Comparison of ENCODE assay signal across 12 cellular contexts in the genomic region with DNA sequence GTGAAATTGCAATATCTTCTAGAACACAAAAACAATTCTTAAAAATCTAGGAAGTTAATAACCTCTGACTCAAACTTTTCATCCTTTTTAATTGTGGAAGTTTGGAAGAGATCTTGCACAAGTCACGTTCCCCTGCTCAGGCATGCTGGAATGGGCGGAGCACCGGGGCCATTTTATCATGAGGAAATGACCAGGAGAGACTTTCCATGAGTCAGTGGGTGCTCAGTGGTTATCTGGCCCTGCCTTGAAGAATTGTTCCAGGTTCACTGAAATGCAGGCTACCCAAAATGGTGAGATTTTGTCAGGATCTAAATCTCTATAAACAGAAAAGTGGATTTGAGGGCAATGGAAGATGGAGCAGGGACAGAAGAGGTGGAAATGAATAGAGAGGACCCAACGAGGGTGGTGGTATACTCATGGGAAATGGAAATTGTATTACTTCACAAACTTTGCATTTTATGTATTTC.
DNase-seq lines count a peak whose midpoint lies in the region; ATAC-seq and TF ChIP-seq lines count a peak whose summit lies in the region.
"Had no signal": no experiment of that assay in that cellular context is flagged by ENCODE, and none has a peak within 500 bp of the region (broad histone marks: within the 10 kb centered on the region; RNA-seq: fewer than 3 reads in every experiment).

No MANE protein-coding gene starts in this region.

- H3K9me3 Mint-ChIP-seq in stimulated activated naive CD8-positive, alpha-beta T cell treated with anti-CD3 and anti-CD28 coated beads, Interleukin-15, Interleukin-2, amounts not matched to agents 100 ng/mL and 50 ng/mL, for 24 hours, result no peaks in the 10 kb centered on the region

- intact Hi-C loops in upper lobe of right lung (cut with DNase I) (no loop called here), esophagus muscularis mucosa (cut with DNase I) (no loop called here), ascending aorta (cut with DNase I) (no loop called here)

- H3K27me3 ChIP-seq in upper lobe of right lung (no peaks in the 10 kb centered on the region), esophagus muscularis mucosa (no peaks in the 10 kb centered on the region), ascending aorta (no peaks in the 10 kb centered on the region)

- no peak for TF ChIP-seq EP300 in esophagus muscularis mucosa (IDR thresholded peaks at IDR 0.05)

- H3K27ac ChIP-seq in upper lobe of right lung, result no peak overlapping the region
- H3K27ac ChIP-seq in esophagus muscularis mucosa (replicated peaks in 1 of 4), result no peak overlapping the region
- H3K27ac ChIP-seq in ascending aorta, result no peak overlapping the region

- no peak for TF ChIP-seq POLR2A in esophagus muscularis mucosa (IDR thresholded peaks at IDR 0.05; ENCODE audit: low read depth)

- no peaks in the 10 kb centered on the region for H3K27me3 Mint-ChIP-seq in stimulated activated naive CD8-positive, alpha-beta T cell treated with anti-CD3 and anti-CD28 coated beads, Interleukin-15, Interleukin-2, amounts not matched to agents 100 ng/mL and 50 ng/mL, for 24 hours

- H3K4me1 ChIP-seq in upper lobe of right lung, result peaks cover 4% of the 10 kb centered on the region
- H3K4me1 ChIP-seq in esophagus muscularis mucosa, result no peaks in the 10 kb centered on the region
- no peaks in the 10 kb centered on the region for H3K4me1 ChIP-seq in ascending aorta

- H3K36me3 ChIP-seq in upper lobe of right lung (no peaks in the 10 kb centered on the region), esophagus muscularis mucosa (no peaks in the 10 kb centered on the region), ascending aorta (no peaks in the 10 kb centered on the region)

- H3K4me1 Mint-ChIP-seq in stimulated activated naive CD8-positive, alpha-beta T cell treated with anti-CD3 and anti-CD28 coated beads, Interleukin-15, Interleukin-2, amounts not matched to agents 100 ng/mL and 50 ng/mL, for 24 hours (ENCODE audit: low read depth), result peaks cover 90% of the 10 kb centered on the region

- H3K4me3 ChIP-seq in fibroblast of the aortic adventitia (ENCODE audit: low read depth, low read length) (no peak overlapping the region), upper lobe of right lung (no peak overlapping the region), esophagus muscularis mucosa (no peak overlapping the region), ascending aorta (no peak overlapping the region)

- WGBS in esophagus muscularis mucosa, result 74% methylated on average over 4 of the region's 4 CpGs

- no peak for ATAC-seq in stimulated activated naive CD8-positive, alpha-beta T cell treated with anti-CD3 and anti-CD28 coated beads, Interleukin-15, Interleukin-2, amounts not matched to agents 100 U/mL and 50 U/mL, for 24 hours
- peak; percentile 67 for ATAC-seq in upper lobe of right lung

- TF ChIP-seq CTCF in fibroblast of the aortic adventitia (IDR thresholded peaks at IDR 0.05; ENCODE audit: insufficient read depth, low read length), result no peak
- TF ChIP-seq CTCF in upper lobe of right lung (IDR thresholded peaks at IDR 0.05), result no peak
- TF ChIP-seq CTCF in esophagus muscularis mucosa (IDR thresholded peaks at IDR 0.05), result no peak
- TF ChIP-seq CTCF in ascending aorta (IDR thresholded peaks at IDR 0.05), result no peak

- DNase-seq in stimulated activated naive CD8-positive, alpha-beta T cell treated with anti-CD3 and anti-CD28 coated beads, Interleukin-15, Interleukin-2, amounts not matched to agents 100 U/mL and 50 U/mL, for 24 hours, result no peak
- DNase-seq in UCSD-AML1 (lab: John Stamatoyannopoulos, UW; ENCODE audit: unreplicated experiment) (peak; percentile 24), fibroblast of the aortic adventitia (ENCODE audit: low read depth) (peak; percentile 60), upper lobe of right lung (peak; percentile 61), esophagus muscularis mucosa (ENCODE audit: extremely low spot score) (no peak), ascending aorta (ENCODE audit: low spot score in 2 of 2) (no peak), DMS153 treated with DMSO at 0.1 percent for 48 hours (lab: John Stamatoyannopoulos, UW; ENCODE audit: unreplicated experiment) (no peak)
- DNase-seq: NCI-H1048, NCI-H82, small intestine, T-helper 1 cell had no signal

- H3K4me3 Mint-ChIP-seq in stimulated activated naive CD8-positive, alpha-beta T cell treated with anti-CD3 and anti-CD28 coated beads, Interleukin-15, Interleukin-2, amounts not matched to agents 100 ng/mL and 50 ng/mL, for 24 hours, result no peak overlapping the region

- peaks cover 3% of the 10 kb centered on the region for H3K36me3 Mint-ChIP-seq in stimulated activated naive CD8-positive, alpha-beta T cell treated with anti-CD3 and anti-CD28 coated beads, Interleukin-15, Interleukin-2, amounts not matched to agents 100 ng/mL and 50 ng/mL, for 24 hours (ENCODE audit: low read depth)

- H3K27ac Mint-ChIP-seq in stimulated activated naive CD8-positive, alpha-beta T cell treated with anti-CD3 and anti-CD28 coated beads, Interleukin-15, Interleukin-2, amounts not matched to agents 100 ng/mL and 50 ng/mL, for 24 hours, result peak overlapping the region; percentile 83

- H3K9me3 ChIP-seq in upper lobe of right lung (no peaks in the 10 kb centered on the region), esophagus muscularis mucosa (no peaks in the 10 kb centered on the region), ascending aorta (no peaks in the 10 kb centered on the region)

Comparison
In these comparisons a context has a peak if more than half of its experiments do, and no peak if none do; other contexts are left out.
1. DNase-seq: peak in UCSD-AML1 (single experiment), fibroblast of the aortic adventitia (single experiment) and upper lobe of right lung (single experiment); none in stimulated activated naive CD8-positive, alpha-beta T cell treated with anti-CD3 and anti-CD28 coated beads, Interleukin-15, Interleukin-2, amounts not matched to agents 100 U/mL and 50 U/mL, for 24 hours (single experiment), esophagus muscularis mucosa (single experiment), ascending aorta (0 of 2) and DMS153 treated with DMSO at 0.1 percent for 48 hours (single experiment).